11 cellular contexts compared by ENCODE assay signal in the genomic region with DNA sequence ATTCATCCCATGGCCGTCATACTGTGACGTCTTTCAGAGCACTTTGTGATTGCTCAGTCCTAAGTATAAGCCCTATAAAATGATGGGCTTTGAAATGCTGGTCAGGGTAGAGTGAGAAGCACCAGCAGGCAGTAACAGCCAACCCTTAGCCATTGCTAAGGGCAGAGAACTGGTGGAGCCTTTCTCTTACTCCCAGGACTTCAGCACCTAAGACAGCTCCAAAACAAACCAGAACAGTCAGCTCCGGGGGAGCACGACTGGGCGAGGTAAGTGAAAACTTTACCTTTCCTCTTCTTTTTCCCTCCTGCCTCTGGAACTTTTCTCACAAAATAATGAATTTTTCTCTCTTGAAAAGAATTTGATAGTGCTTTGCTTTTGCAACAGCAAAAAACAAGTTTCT. TPM values are rescaled to one million over a fixed set of nuclear protein-coding genes. Genes with fewer than 3 reads are reported as not detected.
DNase-seq lines count a peak whose midpoint lies in the region; ATAC-seq, FAIRE-seq and TF ChIP-seq lines count a peak whose summit lies in the region.
"Had no signal": no experiment of that assay in that cellular context is flagged by ENCODE, and none has a peak within 500 bp of the region (broad histone marks: within the 10 kb centered on the region; RNA-seq: fewer than 3 reads in every experiment).

A gene (plus strand): TSS at position 104 of the 400 bp plus-strand sequence. CDS start 1,381 bp downstream, outside the sequence.

- H3K9me3 ChIP-seq in endothelial cell of umbilical vein (replicated peaks; ENCODE audit: control insufficient read depth, insufficient read depth, low read length), result no peaks in the 10 kb centered on the region
- H3K9me3 ChIP-seq in sigmoid colon, result no peaks in the 10 kb centered on the region
- H3K9me3 ChIP-seq in spleen, result no peaks in the 10 kb centered on the region
- H3K9me3 ChIP-seq: heart left ventricle, right lobe of liver had no signal

- POLR2A ChIA-PET in HEK293T (lab: Yijun Ruan, JAX), result no interaction called here
- POLR2A ChIA-PET in endothelial cell of umbilical vein (lab: Charles Lee), result no interaction called here

- WGBS in sigmoid colon, 2 donors, result 10 to 15% methylated on average over 5 of the region's 5 CpGs
- WGBS in spleen, 5 donors, result 10 to 31% (median 23%) methylated on average over 5 of the region's 5 CpGs

- H3K27me3 ChIP-seq in endothelial cell of umbilical vein (ENCODE audit: control insufficient read depth in 2 of 2, insufficient read depth in 2 of 2, low read length in 2 of 2) (peaks cover 0 to 2% of the 10 kb centered on the region in 2 experiments), sigmoid colon (no peaks in the 10 kb centered on the region), spleen (replicated peaks in 1 of 7) (no peaks in the 10 kb centered on the region)
- H3K27me3 ChIP-seq: heart left ventricle, right lobe of liver had no signal

- H2AFZ ChIP-seq in endothelial cell of umbilical vein (ENCODE audit: low read depth, low read length), result no peak within 1 kb of the TSS

- H3K27ac ChIP-seq in endothelial cell of umbilical vein (ENCODE audit: insufficient read depth, low read depth, low read length), result no peak within 1 kb of the TSS
- no peak within 1 kb of the TSS for H3K27ac ChIP-seq in sigmoid colon
- H3K27ac ChIP-seq in spleen, result no peak within 1 kb of the TSS
- H3K27ac ChIP-seq: heart left ventricle, right lobe of liver had no signal

- no peaks in the 10 kb centered on the region for H3K79me2 ChIP-seq in endothelial cell of umbilical vein (ENCODE audit: control insufficient read depth, insufficient read depth, low read length)

- TF ChIP-seq POLR2A in endothelial cell of umbilical vein (IDR thresholded peaks at IDR 0.05; ENCODE audit: low read depth, low read length) (no peak), sigmoid colon (IDR thresholded peaks at IDR 0.05) (no peak), spleen (IDR thresholded peaks at IDR 0.05) (no peak)

- H3K36me3 ChIP-seq in endothelial cell of umbilical vein (ENCODE audit: control insufficient read depth in 2 of 2, extremely low read depth in 1 of 2, insufficient read depth in 2 of 2, low read length in 2 of 2), result no peaks in the 10 kb centered on the region
- no peaks in the 10 kb centered on the region for H3K36me3 ChIP-seq in sigmoid colon
- H3K36me3 ChIP-seq in spleen, result no peaks in the 10 kb centered on the region
- H3K36me3 ChIP-seq: heart left ventricle, right lobe of liver had no signal

- FAIRE-seq in RCC 7860 (lab: Jason Lieb, UNC) (no peak), endothelial cell of umbilical vein (lab: Jason Lieb, UNC) (peak; percentile 46)

- intact Hi-C loops in endothelial cell of umbilical vein (cut with micrococcal nuclease) (loop anchor here (1.0 to 5.0 kb wide), 5 partner anchors 114 to 274 kb away; no protein-coding TSS in a partner anchor), sigmoid colon (cut with DNase I) (no loop called here), spleen (cut with DNase I; ENCODE audit: low total_unique reads) (no loop called here)

- DNase-seq in HEK293T (ENCODE audit: extremely low spot score) (peak; percentile 60), RCC 7860 (ENCODE audit: low spot score) (peak; percentile 8), endothelial cell of umbilical vein (ENCODE audit: low read depth, low spot score) (peak; percentile 46), sigmoid colon (no peak), spleen (no peak), NCI-H1417 (lab: John Stamatoyannopoulos, UW) (no peak)
- DNase-seq: activated naive CD4-positive, alpha-beta T cell treated with anti-CD3 and anti-CD28 coated beads, Interleukin-2, amount 50 U/mL, for 16 hours; heart left ventricle; NCI-H1417 treated with DMSO at 0.1 percent for 48 hours; right lobe of liver had no signal

- no peak for TF ChIP-seq EP300 in sigmoid colon (IDR thresholded peaks at IDR 0.05)

- H3K9me1 ChIP-seq in endothelial cell of umbilical vein (replicated peaks; ENCODE audit: control insufficient read depth, extremely low read depth, insufficient read depth, low read length), result no peaks in the 10 kb centered on the region

- ATAC-seq in HG02759 (IDR thresholded peaks at IDR 0.05; ENCODE audit: unreplicated experiment), result no peak
- ATAC-seq: heart left ventricle had no signal

- CTCF ChIA-PET in HEK293T (lab: Yijun Ruan, JAX) (interaction anchor here (3.9 kb wide), 1 partner anchor 196 kb away, joined by 17 read pairs; no protein-coding TSS in a partner anchor), endothelial cell of umbilical vein (lab: Charles Lee) (interaction anchor here (0.7 to 7.7 kb wide), 9 partner anchors 14 to 205 kb away, joined by 3 to 103 read pairs (median 4); no protein-coding TSS in a partner anchor)

- H3K4me1 ChIP-seq in endothelial cell of umbilical vein (ENCODE audit: control insufficient read depth, extremely low read depth, insufficient read depth, low read length), result no peaks in the 10 kb centered on the region
- H3K4me1 ChIP-seq in sigmoid colon, result no peaks in the 10 kb centered on the region
- H3K4me1 ChIP-seq in spleen, result no peaks in the 10 kb centered on the region
- H3K4me1 ChIP-seq: heart left ventricle, right lobe of liver had no signal

- no peak within 1 kb of the TSS for H3K9ac ChIP-seq in endothelial cell of umbilical vein (replicated peaks; ENCODE audit: extremely low read depth, insufficient read depth, low read length)

- peaks cover 2% of the 10 kb centered on the region for H4K20me1 ChIP-seq in endothelial cell of umbilical vein (replicated peaks; ENCODE audit: control insufficient read depth, extremely low read depth, insufficient read depth, low read length)

- no TSS peak for BruUV-seq in endothelial cell of umbilical vein (replicated peaks; lab: Mats Ljungman, UMichigan)

- dilution Hi-C loops in endothelial cell of umbilical vein (cut with MboI; ENCODE audit: extremely low pct_ligation_motif_present, low sequenced_read_pairs), result no loop called here

- no peak within 1 kb of the TSS for H3K4me2 ChIP-seq in endothelial cell of umbilical vein (ENCODE audit: insufficient read depth, low read length)

- TF ChIP-seq CTCF in endothelial cell of umbilical vein (IDR thresholded peaks at IDR 0.05; ENCODE audit: extremely low read depth in 1 of 2, insufficient read depth in 1 of 2, low read depth in 1 of 2, low read length in 2 of 2) (no peak), sigmoid colon (IDR thresholded peaks at IDR 0.05) (no peak), spleen (IDR thresholded peaks at IDR 0.05 in 8 of 11, conservative IDR thresholded peaks at IDR 0.05 in 3 of 11) (no peak)

- no peak within 1 kb of the TSS for H3K4me3 ChIP-seq in endothelial cell of umbilical vein (replicated peaks in 1 of 3; ENCODE audit: insufficient read depth in 1 of 3, low read depth in 1 of 3, low read length in 3 of 3)
- H3K4me3 ChIP-seq in sigmoid colon, result no peak within 1 kb of the TSS
- no peak within 1 kb of the TSS for H3K4me3 ChIP-seq in spleen
- H3K4me3 ChIP-seq: heart left ventricle, right lobe of liver had no signal

TF ChIP-seq in HEK293T, 16 proteins besides CTCF, POLR2A, EP300 and RAD21:
- TF ChIP-seq HDGF (IDR thresholded peaks at IDR 0.05; ENCODE audit: borderline replicate concordance) (no peak), FOXM1 (IDR thresholded peaks at IDR 0.05; ENCODE audit: borderline replicate concordance) (no peak), BHLHE40 (IDR thresholded peaks at IDR 0.05; ENCODE audit: borderline replicate concordance) (no peak), FOXA1 (IDR thresholded peaks at IDR 0.05) (no peak), NFRKB (IDR thresholded peaks at IDR 0.05) (no peak), ZNF384 (IDR thresholded peaks at IDR 0.05) (no peak), SUZ12 (IDR thresholded peaks at IDR 0.05) (no peak), ARNT (IDR thresholded peaks at IDR 0.05) (no peak)

TF ChIP-seq in endothelial cell of umbilical vein, 7 proteins besides CTCF, POLR2A, EP300 and RAD21:
- TF ChIP-seq POLR2AphosphoS5 (IDR thresholded peaks at IDR 0.05; ENCODE audit: insufficient read depth, low read depth, low read length) (no peak), MYC (IDR thresholded peaks at IDR 0.05; ENCODE audit: low read depth, low read length) (no peak), EZH2 (IDR thresholded peaks at IDR 0.05; ENCODE audit: borderline replicate concordance, low read depth, low read length, severe bottlenecking) (no peak), GATA2 (IDR thresholded peaks at IDR 0.05; ENCODE audit: insufficient read depth, insufficient read length, low read depth, low read length) (no peak), JUN (IDR thresholded peaks at IDR 0.05; ENCODE audit: borderline replicate concordance, insufficient read depth, insufficient read length, low read depth) (no peak)
- TF ChIP-seq, protein P1, sequence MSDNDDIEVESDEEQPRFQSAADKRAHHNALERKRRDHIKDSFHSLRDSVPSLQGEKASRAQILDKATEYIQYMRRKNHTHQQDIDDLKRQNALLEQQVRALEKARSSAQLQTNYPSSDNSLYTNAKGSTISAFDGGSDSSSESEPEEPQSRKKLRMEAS (IDR thresholded peaks at IDR 0.05; ENCODE audit: insufficient read depth, insufficient read length), result no peak

RNA-seq across cellular contexts. Expression of the gene that starts here (rescaled TPM):
- total RNA-seq in endothelial cell of umbilical vein (1.2 and 2.0 TPM in 2 replicates), sigmoid colon (100 to 1,000 TPM in 1 of 4 donors, 10 to 100 TPM in 3; 36.4 to 156 (median 69.2) TPM), spleen (1 to 10 TPM; 1.6 to 7.4 (median 3.1) TPM)
- polyA plus RNA-seq in endothelial cell of umbilical vein (0.70 and 0.89 TPM in 2 replicates), sigmoid colon (10 to 100 TPM in 1 of 3 donors, not detected in 2; 18.8 TPM), spleen (10 to 100 TPM in 2 of 3 donors, 1 to 10 TPM in 1; 1.5 to 25.2 (median 19.3) TPM)
- 0.23 and 0.42 TPM in 2 replicates for polyA plus RNA-seq in endothelial cell of umbilical vein (2011; cell fraction: cytosol; rRNA removed)
- 16.7 and 19.2 TPM in 2 replicates for polyA plus RNA-seq in endothelial cell of umbilical vein (2011; cell fraction: nucleus; rRNA removed)
- polyA plus RNA-seq in endothelial cell of umbilical vein (2012), result 0.42 and 1.3 TPM in 2 replicates
- 0.49 and 1.3 TPM in 2 replicates for polyA minus RNA-seq in endothelial cell of umbilical vein
- not detected for polyA minus RNA-seq in endothelial cell of umbilical vein (2011; cell fraction: cytosol; rRNA and poly(A)+ RNA removed)
- polyA minus RNA-seq in endothelial cell of umbilical vein (2011; cell fraction: nucleus; rRNA and poly(A)+ RNA removed), result 1.3 and 2.2 TPM in 2 replicates

Comparison
In these comparisons a context has a peak if more than half of its experiments do, and no peak if none do; other contexts are left out.
1. RNA of the gene that starts here (total RNA-seq): 36.4 to 156 TPM in sigmoid colon; 1.6 to 7.4 TPM in spleen and 1.2 to 2.0 TPM in endothelial cell of umbilical vein; every median in the first group is over 4 times any median in the second.
2. DNase-seq: peak in HEK293T (single experiment), RCC 7860 (single experiment) and endothelial cell of umbilical vein (single experiment); none in sigmoid colon (single experiment), spleen (single experiment) and NCI-H1417 (0 of 3).